8 cellular contexts compared by ENCODE assay signal in genomic region chr17:41665566-41666335, GRCh38. TPM values are rescaled to one million over a fixed set of nuclear protein-coding genes. Genes with fewer than 3 reads are reported as not detected.
DNase-seq lines count a peak whose midpoint lies in the region; ATAC-seq and TF ChIP-seq lines count a peak whose summit lies in the region.

No MANE protein-coding gene starts in this region.

- ATAC-seq in HG03432 (IDR thresholded peaks at IDR 0.05; ENCODE audit: unreplicated experiment) (peak; percentile 71), left lobe of liver (peak; percentile 86)

- peak; percentile 97 for TF ChIP-seq CTCF in colonic mucosa (IDR thresholded peaks at IDR 0.05)

- peak overlapping the region; percentile 84 for H3K27ac ChIP-seq in colonic mucosa

- no peaks in the 10 kb centered on the region for H3K4me1 ChIP-seq in colonic mucosa

- H3K9ac ChIP-seq in colonic mucosa (ENCODE audit: low read depth in 2 of 2, low read length in 2 of 2), result peak overlapping the region; percentile 81 to 91

- H3K36me3 ChIP-seq in colonic mucosa, result no peaks in the 10 kb centered on the region

- H3K27me3 ChIP-seq in colonic mucosa, result no peaks in the 10 kb centered on the region

- H3K4me3 ChIP-seq in colonic mucosa, result peak overlapping the region; percentile 41

- H3K9me3 ChIP-seq in colonic mucosa, result no peaks in the 10 kb centered on the region

- intact Hi-C loops in colonic mucosa (cut with DNase I), result no loop called here

- DNase-seq in AG20443 (ENCODE audit: low spot score), result peak; percentile 99
- peak; percentile 88 for DNase-seq in GM19238 (ENCODE audit: insufficient read length, low spot score)
- DNase-seq in NCI-H460 (ENCODE audit: extremely low read depth, low read depth), result peak; percentile 75
- peak; percentile 84 to 88 for DNase-seq in activated CD4-positive, alpha-beta T cell treated with anti-CD3 and anti-CD28 coated beads for 4 hours
- peak; percentile 92 for DNase-seq in colonic mucosa
- peak; percentile 90 for DNase-seq in left lobe of liver (ENCODE audit: low spot score)
- DNase-seq in stimulated activated CD4-positive, alpha-beta T cell treated with anti-CD3 and anti-CD28 coated beads, Interleukin-2, amount 100 ng/mL, for 24 hours, result peak; percentile 92 to 93

RNA-seq across cellular contexts. Expression of gene EIF1, which starts 22.9 kb away (rescaled TPM):
- total RNA-seq in NCI-H460 (2014; rRNA removed; shearing (Covaris generic)), result 356 and 499 TPM in 2 replicates
- 292 and 380 TPM in 2 replicates for polyA plus RNA-seq in NCI-H460 (2014; cell fraction: nucleus; rRNA removed)
- 100 to 1,000 TPM; 574 to 740 TPM for total RNA-seq in colonic mucosa
- 257 TPM for total RNA-seq in left lobe of liver

RNA-seq across cellular contexts. Expression of gene KRT17, which starts 41.4 kb away (rescaled TPM):
- 0.42 TPM in 1 of 2 replicates, not detected in the other for total RNA-seq in NCI-H460 (2014; rRNA removed; shearing (Covaris generic))
- polyA plus RNA-seq in NCI-H460 (2014; cell fraction: nucleus; rRNA removed), result not detected in 2 replicates
- 1 to 10 TPM in 1 of 2 donors, not detected in 1; 1.2 TPM for total RNA-seq in colonic mucosa
- not detected for total RNA-seq in left lobe of liver

RNA-seq across cellular contexts. Expression of gene GAST, which starts 46.4 kb away (rescaled TPM):
- total RNA-seq in NCI-H460 (2014; rRNA removed; shearing (Covaris generic)), result not detected in 2 replicates
- polyA plus RNA-seq in NCI-H460 (2014; cell fraction: nucleus; rRNA removed), result not detected in 2 replicates
- not detected for total RNA-seq in colonic mucosa
- not detected for total RNA-seq in left lobe of liver

RNA-seq across cellular contexts. Expression of gene KRT16, which starts 53.2 kb away (rescaled TPM):
- total RNA-seq in NCI-H460 (2014; rRNA removed; shearing (Covaris generic)), result not detected in 2 replicates
- polyA plus RNA-seq in NCI-H460 (2014; cell fraction: nucleus; rRNA removed), result not detected in 2 replicates
- total RNA-seq in colonic mucosa, result not detected
- total RNA-seq in left lobe of liver, result not detected

Comparison
In these comparisons a context has a peak if more than half of its experiments do, and no peak if none do; other contexts are left out.
1. Peak in every context shown above with its lines: DNase-seq, ATAC-seq, H3K4me3 ChIP-seq and H3K27ac ChIP-seq.